Comparison of ENCODE assay signal across 30 cellular contexts in genomic region chr1:236860096-236860495, GRCh38.
"Had no signal": no experiment of that assay in that cellular context is flagged by ENCODE, and none has a peak within 500 bp of the region (broad histone marks: within the 10 kb centered on the region; RNA-seq: fewer than 3 reads in every experiment).

No MANE protein-coding gene starts in this region.

- DNase-seq: activated CD4-positive, alpha-beta memory T cell treated with anti-CD3 and anti-CD28 coated beads, Interleukin-2, amount 10 ng/mL, durations not matched to agents 7 days and 5 days; activated CD4-positive, alpha-beta T cell treated with anti-CD3 and anti-CD28 coated beads for 1 hour; activated CD4-positive, alpha-beta T cell treated with anti-CD3 and anti-CD28 coated beads for 4 hours; activated CD4-positive, alpha-beta T cell treated with anti-CD3 and anti-CD28 coated beads, Interleukin-2, amount 10 ng/mL, durations not matched to agents 7 days and 5 days; activated CD4-positive, alpha-beta T cell treated with anti-CD3 and anti-CD28 coated beads, Interleukin-2, amount 50 U/mL, for 4 hours; activated CD8-positive, alpha-beta memory T cell treated with anti-CD3 and anti-CD28 coated beads, Interleukin-2, amount 50 U/mL, for 48 hours; activated effector memory CD4-positive, alpha-beta T cell treated with Interleukin-2 at 50 U/mL for 16 hours; activated gamma-delta T cell treated with Interleukin-2 at 50 U/mL for 16 hours; activated naive CD4-positive, alpha-beta T cell treated with anti-CD3 and anti-CD28 coated beads, Interleukin-2, amount 50 U/mL, for 16 hours; activated naive CD4-positive, alpha-beta T cell treated with Interleukin-2 at 50 U/mL for 16 hours; activated T-cell treated with anti-CD3 and anti-CD28 coated beads for 4 hours; activated T-cell treated with anti-CD3 and anti-CD28 coated beads, Interleukin-2, amount 50 U/mL, for 24 hours; adrenal gland; dorsolateral prefrontal cortex; effector memory CD4-positive, alpha-beta T cell; esophagus squamous epithelium; foreskin keratinocyte; gastrocnemius medialis; glutamatergic neuron; heart left ventricle; T-helper 2 cell had no signal

- H3K4me1 Mint-ChIP-seq: activated T-helper 17 cell treated with anti-CD3 and anti-CD28 coated beads, Interleukin-2, amount 50 U/mL, for 72 hours; brain had no signal

- H3K27me3 ChIP-seq: adrenal gland, ascending aorta, breast epithelium, dorsolateral prefrontal cortex, esophagus squamous epithelium, foreskin keratinocyte, gastrocnemius medialis, heart left ventricle had no signal

- H3K27me3 Mint-ChIP-seq: activated CD4-positive, alpha-beta memory T cell treated with anti-CD3 and anti-CD28 coated beads, Interleukin-2, amount 10 ng/mL, durations not matched to agents 7 days and 5 days; activated CD4-positive, alpha-beta T cell treated with anti-CD3 and anti-CD28 coated beads, Interleukin-2, amount 10 ng/mL, durations not matched to agents 7 days and 5 days; activated naive CD8-positive, alpha-beta T cell; activated T-cell treated with anti-CD3 and anti-CD28 coated beads, Interleukin-2, amount 50 U/mL, for 24 hours; activated T-helper 17 cell treated with anti-CD3 and anti-CD28 coated beads, Interleukin-2, amount 50 U/mL, for 72 hours; central memory CD8-positive, alpha-beta T cell; dendritic cell treated with granulocyte-macrophage colony-stimulating factor and Interleukin-4, amounts not matched to agents 40 ng/mL and 50 ng/mL, for 4 days had no signal

- H3K9me3 ChIP-seq: adrenal gland, ascending aorta, breast epithelium, esophagus squamous epithelium, gastrocnemius medialis, heart left ventricle had no signal

- H3K9me3 Mint-ChIP-seq: activated CD4-positive, alpha-beta memory T cell treated with anti-CD3 and anti-CD28 coated beads, Interleukin-2, amount 10 ng/mL, durations not matched to agents 7 days and 5 days; activated CD4-positive, alpha-beta T cell treated with anti-CD3 and anti-CD28 coated beads, Interleukin-2, amount 10 ng/mL, durations not matched to agents 7 days and 5 days; activated T-helper 17 cell treated with anti-CD3 and anti-CD28 coated beads, Interleukin-2, amount 50 U/mL, for 72 hours; brain; central memory CD8-positive, alpha-beta T cell; dendritic cell treated with granulocyte-macrophage colony-stimulating factor and Interleukin-4, amounts not matched to agents 40 ng/mL and 50 ng/mL, for 4 days had no signal

- ATAC-seq: foreskin keratinocyte, gastrocnemius medialis, heart left ventricle had no signal

- H3K4me3 ChIP-seq: adrenal gland, ascending aorta, breast epithelium, coronary artery, dorsolateral prefrontal cortex, esophagus squamous epithelium, gastrocnemius medialis, heart left ventricle had no signal

- H3K27ac ChIP-seq: adrenal gland, ascending aorta, breast epithelium, coronary artery, epithelial cell of prostate, esophagus squamous epithelium, foreskin keratinocyte, heart left ventricle had no signal

- H3K4me1 ChIP-seq: ascending aorta, breast epithelium had no signal

- H3K36me3 ChIP-seq: breast epithelium had no signal

- H3K27ac Mint-ChIP-seq: activated CD4-positive, alpha-beta T cell treated with anti-CD3 and anti-CD28 coated beads, Interleukin-2, amount 10 ng/mL, durations not matched to agents 7 days and 5 days; activated naive CD8-positive, alpha-beta T cell; activated T-cell treated with anti-CD3 and anti-CD28 coated beads, Interleukin-2, amount 50 U/mL, for 24 hours; brain; dendritic cell treated with granulocyte-macrophage colony-stimulating factor and Interleukin-4, amounts not matched to agents 40 ng/mL and 50 ng/mL, for 4 days had no signal

- H3K4me3 Mint-ChIP-seq: activated CD4-positive, alpha-beta memory T cell treated with anti-CD3 and anti-CD28 coated beads, Interleukin-2, amount 10 ng/mL, durations not matched to agents 7 days and 5 days; activated CD4-positive, alpha-beta T cell treated with anti-CD3 and anti-CD28 coated beads, Interleukin-2, amount 10 ng/mL, durations not matched to agents 7 days and 5 days; activated naive CD8-positive, alpha-beta T cell; activated T-cell treated with anti-CD3 and anti-CD28 coated beads, Interleukin-2, amount 50 U/mL, for 24 hours; activated T-helper 17 cell treated with anti-CD3 and anti-CD28 coated beads, Interleukin-2, amount 50 U/mL, for 72 hours; brain; central memory CD8-positive, alpha-beta T cell; dendritic cell treated with granulocyte-macrophage colony-stimulating factor and Interleukin-4, amounts not matched to agents 40 ng/mL and 50 ng/mL, for 4 days had no signal
